Comparison of ENCODE assay signal across 16 cellular contexts in genomic region chr2:217362710-217363109, GRCh38.
A peak's percentile ranks its signal among the peaks of the same experiment; 100 is the strongest.
DNase-seq lines count a peak whose midpoint lies in the region; ATAC-seq and TF ChIP-seq lines count a peak whose summit lies in the region.
"Had no signal": no experiment of that assay in that cellular context is flagged by ENCODE, and none has a peak within 500 bp of the region (broad histone marks: within the 10 kb centered on the region; RNA-seq: fewer than 3 reads in every experiment).

No MANE protein-coding gene starts in this region.

- H3K27ac ChIP-seq in trophoblast cell (ENCODE audit: low read depth, low read length) (no peak overlapping the region), transverse colon (peak overlapping the region; percentile 71 to 82 (median 76)), WERI-Rb-1 (no peak overlapping the region), A673 (ENCODE audit: low read depth, low read length, poor library complexity, severe bottlenecking) (no peak overlapping the region)

- no peak overlapping the region for H4K12ac ChIP-seq in trophoblast cell (ENCODE audit: low read depth, low read length)

- H2BK5ac ChIP-seq in trophoblast cell (ENCODE audit: low read depth, low read length, poor library complexity) = no peak overlapping the region

- in situ Hi-C loops in transverse colon (cut with MboI; ENCODE audit: low pct_ligation_motif_present in 1 of 4, low pct_unique_long_range_greater_than_20kb in 1 of 4, low sequenced_read_pairs in 3 of 4) = no loop called here

- no peak overlapping the region for H3K4ac ChIP-seq in trophoblast cell (ENCODE audit: low read depth, low read length)

- peak overlapping the region; percentile 70 for H4K91ac ChIP-seq in trophoblast cell (ENCODE audit: low read depth, low read length)

- peak overlapping the region; percentile 67 for H2BK12ac ChIP-seq in trophoblast cell (ENCODE audit: low read length)

- H3K9me3 ChIP-seq in trophoblast cell (ENCODE audit: insufficient read depth, low read depth, low read length) (no peaks in the 10 kb centered on the region), transverse colon (no peaks in the 10 kb centered on the region), WERI-Rb-1 (ENCODE audit: severe bottlenecking) (no peaks in the 10 kb centered on the region), A673 (ENCODE audit: low read depth, low read length, poor library complexity, severe bottlenecking) (no peaks in the 10 kb centered on the region)

- no peak overlapping the region for H3K4me2 ChIP-seq in trophoblast cell (ENCODE audit: low read length)

- TF ChIP-seq POLR2A in erythroblast (IDR thresholded peaks at IDR 0.05; ENCODE audit: low read length) (no peak), transverse colon (IDR thresholded peaks at IDR 0.05) (no peak)

- H4K8ac ChIP-seq in trophoblast cell (ENCODE audit: low read depth, low read length) = no peak overlapping the region

- no peak overlapping the region for H3K4me3 ChIP-seq in trophoblast cell (ENCODE audit: low read depth, low read length)
- no peak overlapping the region for H3K4me3 ChIP-seq in transverse colon
- no peak overlapping the region for H3K4me3 ChIP-seq in WERI-Rb-1 (ENCODE audit: low read depth, low read length)
- no peak overlapping the region for H3K4me3 ChIP-seq in A673 (ENCODE audit: low read depth, low read length, poor library complexity, severe bottlenecking)

- DNase-seq in OCI-M1 (lab: John Stamatoyannopoulos, UW) = peak; percentile 78
- peak; percentile 27 to 78 for DNase-seq in erythroblast (lab: John Stamatoyannopoulos, UW)
- peak; percentile 62 to 85 for DNase-seq in trophoblast cell
- no peak for DNase-seq in transverse colon
- no peak for DNase-seq in NCI-H1417 treated with DMSO at 0.1 percent for 48 hours (lab: John Stamatoyannopoulos, UW)
- DNase-seq in WERI-Rb-1 = no peak
- no peak for DNase-seq in A673 (ENCODE audit: low spot score)
- DNase-seq: CD4-positive, CD25-positive, alpha-beta regulatory T cell; DMS53; GOT3; NCI-H1048; NCI-H1694; NCI-H510A treated with DMSO at 0.1 percent for 48 hours; Right ventricle myocardium superior had no signal

- CTCF ChIA-PET in A673 (lab: Charles Lee) = no interaction called here

- no CpG with 5 or more reads among the region's 5 CpGs for WGBS in trophoblast cell (ENCODE audit: extremely low coverage, insufficient coverage, insufficient read length)
- 60 to 86% methylated on average over 1 to 5 of the region's 5 CpGs for WGBS in transverse colon (ENCODE audit: low coverage in 1 of 2), 2 donors

- H3K9ac ChIP-seq in trophoblast cell (ENCODE audit: low read length) = no peak overlapping the region

- no peak overlapping the region for H2AFZ ChIP-seq in trophoblast cell (ENCODE audit: insufficient read depth, low read length, poor library complexity)

- H2AK5ac ChIP-seq in trophoblast cell (ENCODE audit: low read length) = no peak overlapping the region

- intact Hi-C loops in transverse colon (cut with DNase I; ENCODE audit: low total_unique reads) (no loop called here), A673 (cut with micrococcal nuclease; ENCODE audit: unreplicated experiment) (no loop called here)

- TF ChIP-seq CTCF in transverse colon (IDR thresholded peaks at IDR 0.05) (no peak), WERI-Rb-1 (IDR thresholded peaks at IDR 0.05; ENCODE audit: low read depth, low read length) (no peak), A673 (conservative IDR thresholded peaks at IDR 0.05; ENCODE audit: low read depth, low read length) (no peak)

- no peaks in the 10 kb centered on the region for H3K36me3 ChIP-seq in trophoblast cell (ENCODE audit: control insufficient read depth in 1 of 2, insufficient read depth in 2 of 2, low read length in 2 of 2)
- no peaks in the 10 kb centered on the region for H3K36me3 ChIP-seq in transverse colon
- H3K36me3 ChIP-seq in WERI-Rb-1 = no peaks in the 10 kb centered on the region
- H3K36me3 ChIP-seq in A673 (ENCODE audit: insufficient read depth, low read length, poor library complexity, severe bottlenecking) = no peaks in the 10 kb centered on the region

- no peak for ATAC-seq in esophagus mucosa
- ATAC-seq: HepG2 had no signal

- TF ChIP-seq EP300 in transverse colon (IDR thresholded peaks at IDR 0.05; ENCODE audit: low read depth) = no peak

- peaks cover 19% of the 10 kb centered on the region for H3K79me1 ChIP-seq in trophoblast cell (ENCODE audit: low read length)

- POLR2A ChIA-PET in A673 (lab: Charles Lee; ENCODE audit: low non-redundant PET) = no interaction called here

- H3K27me3 ChIP-seq in trophoblast cell (ENCODE audit: insufficient read depth, low read length) = no peaks in the 10 kb centered on the region
- no peaks in the 10 kb centered on the region for H3K27me3 ChIP-seq in transverse colon
- no peaks in the 10 kb centered on the region for H3K27me3 ChIP-seq in WERI-Rb-1 (ENCODE audit: insufficient read depth, low read depth, severe bottlenecking)
- H3K27me3 ChIP-seq in A673 (replicated peaks; ENCODE audit: insufficient read depth, low read depth, low read length, poor library complexity) = no peaks in the 10 kb centered on the region

- H3K14ac ChIP-seq in trophoblast cell (ENCODE audit: low read length) = peak overlapping the region; percentile 9

- peak overlapping the region; percentile 37 for H2BK120ac ChIP-seq in trophoblast cell (ENCODE audit: insufficient read depth, low read length, poor library complexity)

- peak overlapping the region; percentile 3 for H3K18ac ChIP-seq in trophoblast cell (ENCODE audit: low read length)

- BruUV-seq in A673 (replicated peaks; lab: Mats Ljungman, UMichigan) = no TSS peak

- no peak overlapping the region for H3K23ac ChIP-seq in trophoblast cell (ENCODE audit: low read length)

- peaks cover 14 to 26% of the 10 kb centered on the region in 2 experiments for H3K4me1 ChIP-seq in trophoblast cell (ENCODE audit: control insufficient read depth in 1 of 2, insufficient read depth in 2 of 2, low read length in 2 of 2)
- H3K4me1 ChIP-seq in transverse colon = peaks cover 3 to 19% (median 8%) of the 10 kb centered on the region in 4 donors
- H3K4me1 ChIP-seq in A673 (ENCODE audit: insufficient read depth, low read length, poor library complexity, severe bottlenecking) = peaks cover 35% of the 10 kb centered on the region

- H3K79me2 ChIP-seq in trophoblast cell (ENCODE audit: control insufficient read depth, insufficient read depth, low read length, poor library complexity) = peaks cover 2% of the 10 kb centered on the region

Comparison
In these comparisons a context has a peak if more than half of its experiments do, and no peak if none do; other contexts are left out.
1. DNase-seq: peak in OCI-M1 (single experiment), erythroblast (2 of 2) and trophoblast cell (2 of 2); none in transverse colon (single experiment), NCI-H1417 treated with DMSO at 0.1 percent for 48 hours (single experiment), WERI-Rb-1 (single experiment) and A673 (single experiment).
2. H3K27ac ChIP-seq: peak in transverse colon (4 of 4); none in trophoblast cell (single experiment), WERI-Rb-1 (single experiment) and A673 (single experiment).